1 cellular context compared by ENCODE assay signal in the genomic region with DNA sequence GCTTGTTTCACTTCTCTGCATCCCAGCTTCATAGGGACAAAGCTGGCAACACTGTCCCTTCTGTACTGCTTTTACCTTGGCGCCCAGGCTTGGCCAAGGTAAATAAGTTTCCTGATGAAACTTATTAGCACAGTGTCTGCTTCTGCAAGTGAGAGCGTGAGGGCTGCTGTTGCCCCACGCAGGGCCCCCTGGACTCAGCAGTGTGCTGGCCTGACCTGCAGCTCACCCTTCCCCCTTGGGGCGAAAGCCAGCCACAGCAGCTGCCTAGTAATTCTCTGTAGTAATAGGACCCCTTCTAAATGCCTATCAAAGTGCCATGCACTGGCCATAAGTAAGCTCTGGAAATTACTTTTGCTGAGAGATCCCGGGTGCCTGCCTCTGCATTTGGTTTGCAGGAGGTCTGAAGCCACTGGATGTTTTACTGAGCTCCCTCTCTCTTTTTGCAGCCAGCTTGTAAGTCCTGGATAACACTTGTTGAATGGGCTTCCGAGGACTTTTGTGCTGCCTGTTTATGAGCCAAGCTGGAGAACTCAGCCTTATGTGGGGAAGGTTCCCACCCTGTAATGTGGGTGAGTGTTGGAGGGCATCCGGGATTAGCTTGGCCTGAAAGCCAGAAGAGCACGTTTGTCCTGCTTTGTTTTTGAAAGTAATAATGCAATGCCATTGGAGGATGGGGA.
TF ChIP-seq lines count a peak whose summit lies in the region.

No MANE protein-coding gene starts in this region.

TF ChIP-seq in H1, 55 proteins besides CTCF, POLR2A, EP300 and RAD21:
- no peak for TF ChIP-seq EZH2 (IDR thresholded peaks at IDR 0.05; ENCODE audit: low read depth, low read length, severe bottlenecking)
- TF ChIP-seq CHD2 (IDR thresholded peaks at IDR 0.05; ENCODE audit: low read length): no peak
- no peak for TF ChIP-seq JUND (IDR thresholded peaks at IDR 0.05; ENCODE audit: low read length)
- TF ChIP-seq ATF3 (IDR thresholded peaks at IDR 0.05; ENCODE audit: insufficient read depth, low read depth, low read length): no peak
- TF ChIP-seq FOSL1 (IDR thresholded peaks at IDR 0.05; ENCODE audit: insufficient read depth, low read depth, low read length): no peak
- TF ChIP-seq CREB1 (IDR thresholded peaks at IDR 0.05): no peak
TF ChIP-seq in H1: peak in this region for 0.
